ENCODE assay signal across 11 cellular contexts in genomic region chr2:212727751-212728150, GRCh38.
DNase-seq lines count a peak whose midpoint lies in the region; ATAC-seq lines count a peak whose summit lies in the region.
"Had no signal": no experiment of that assay in that cellular context is flagged by ENCODE, and none has a peak within 500 bp of the region (broad histone marks: within the 10 kb centered on the region; RNA-seq: fewer than 3 reads in every experiment).

No MANE protein-coding gene starts in this region.

- peak; percentile 65 to 71 for ATAC-seq in activated naive CD4-positive, alpha-beta T cell treated with anti-CD3 and anti-CD28 coated beads, Interleukin-2, amount 50 U/mL, for 72 hours
- ATAC-seq in HG02610 (IDR thresholded peaks at IDR 0.05; ENCODE audit: unreplicated experiment) (peak; percentile 55), HG03558 (IDR thresholded peaks at IDR 0.05; ENCODE audit: extremely low read depth, unreplicated experiment) (peak; percentile 46)
- peak; percentile 93 for ATAC-seq in stimulated activated naive CD8-positive, alpha-beta T cell treated with anti-CD3 and anti-CD28 coated beads, Interleukin-15, amount 100 ng/mL, for 72 hours
- ATAC-seq: heart left ventricle, SK-N-SH treated with all-trans-retinoic acid at 6 μM for 48 hours had no signal

- DNase-seq in activated naive CD4-positive, alpha-beta T cell treated with anti-CD3 and anti-CD28 coated beads, Interleukin-2, amount 50 U/mL, for 72 hours (ENCODE audit: low spot score in 2 of 2), result no peak
- DNase-seq in activated naive CD4-positive, alpha-beta T cell treated with Interleukin-2 at 50 U/mL for 16 hours, result no peak
- DNase-seq in stimulated activated naive CD8-positive, alpha-beta T cell treated with anti-CD3 and anti-CD28 coated beads, Interleukin-15, amount 100 ng/mL, for 72 hours, result peak; percentile 9 to 22
- no peak for DNase-seq in HPDE6-E6E7 (ENCODE audit: extremely low spot score)
- no peak for DNase-seq in NCI-H748 (lab: John Stamatoyannopoulos, UW; ENCODE audit: unreplicated experiment)
- no peak for DNase-seq in SKM-1 treated with dmso at 0.1 percent for 144 hours (lab: John Stamatoyannopoulos, UW; ENCODE audit: unreplicated experiment)
- DNase-seq: colonic mucosa, heart left ventricle had no signal

- H3K4me1 Mint-ChIP-seq in stimulated activated naive CD8-positive, alpha-beta T cell treated with anti-CD3 and anti-CD28 coated beads, Interleukin-15, amount 100 ng/mL, for 72 hours, result peaks cover 58% of the 10 kb centered on the region

- H3K4me3 Mint-ChIP-seq in stimulated activated naive CD8-positive, alpha-beta T cell treated with anti-CD3 and anti-CD28 coated beads, Interleukin-15, amount 100 ng/mL, for 72 hours, result peak overlapping the region in 1 of 2 donors; percentile 41

- no peaks in the 10 kb centered on the region for H3K36me3 Mint-ChIP-seq in activated naive CD4-positive, alpha-beta T cell treated with anti-CD3 and anti-CD28 coated beads, Interleukin-2, amount 50 U/mL, for 72 hours

- no peaks in the 10 kb centered on the region for H3K27me3 Mint-ChIP-seq in stimulated activated naive CD8-positive, alpha-beta T cell treated with anti-CD3 and anti-CD28 coated beads, Interleukin-15, amount 100 ng/mL, for 72 hours

- no peak overlapping the region for H3K27ac Mint-ChIP-seq in activated naive CD4-positive, alpha-beta T cell treated with anti-CD3 and anti-CD28 coated beads, Interleukin-2, amount 50 U/mL, for 72 hours
- H3K27ac Mint-ChIP-seq in stimulated activated naive CD8-positive, alpha-beta T cell treated with anti-CD3 and anti-CD28 coated beads, Interleukin-15, amount 100 ng/mL, for 72 hours, result no peak overlapping the region

- peaks cover 3 to 4% of the 10 kb centered on the region in 2 donors for H3K9me3 Mint-ChIP-seq in activated naive CD4-positive, alpha-beta T cell treated with anti-CD3 and anti-CD28 coated beads, Interleukin-2, amount 50 U/mL, for 72 hours
- peaks cover 11 to 12% of the 10 kb centered on the region in 2 donors for H3K9me3 Mint-ChIP-seq in stimulated activated naive CD8-positive, alpha-beta T cell treated with anti-CD3 and anti-CD28 coated beads, Interleukin-15, amount 100 ng/mL, for 72 hours

Comparison
In these comparisons a context has a peak if more than half of its experiments do, and no peak if none do; other contexts are left out.
1. DNase-seq: peak in stimulated activated naive CD8-positive, alpha-beta T cell treated with anti-CD3 and anti-CD28 coated beads, Interleukin-15, amount 100 ng/mL, for 72 hours (2 of 2); none in activated naive CD4-positive, alpha-beta T cell treated with anti-CD3 and anti-CD28 coated beads, Interleukin-2, amount 50 U/mL, for 72 hours (0 of 2), activated naive CD4-positive, alpha-beta T cell treated with Interleukin-2 at 50 U/mL for 16 hours (single experiment), HPDE6-E6E7 (single experiment), NCI-H748 (single experiment) and SKM-1 treated with dmso at 0.1 percent for 144 hours (single experiment).
2. Peak in every context shown above with its lines, with median percentiles within 50 percentile points of each other: ATAC-seq.